ENCODE assay signal across 1 cellular context in the genomic region with DNA sequence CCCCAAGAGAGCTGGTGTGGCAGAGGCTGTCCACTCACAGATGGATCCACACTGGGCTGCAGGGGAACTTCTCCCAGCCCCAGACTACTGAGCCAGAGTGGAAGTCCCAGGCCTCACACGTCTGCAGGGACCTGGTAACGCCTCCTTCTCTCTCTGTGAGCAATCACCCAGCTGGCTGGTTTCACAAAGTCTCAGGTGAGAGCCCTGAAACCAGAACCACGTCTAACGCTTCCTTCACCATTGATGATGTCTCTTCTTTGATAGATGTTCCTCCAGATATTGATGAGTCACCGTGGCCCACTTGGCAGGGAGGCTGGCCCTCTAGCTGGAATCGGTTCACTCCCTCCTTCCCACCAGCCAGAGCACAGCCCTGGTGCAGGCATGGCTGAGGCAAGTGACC.
TF ChIP-seq lines count a peak whose summit lies in the region.

No MANE protein-coding gene starts in this region.

TF ChIP-seq in A549, 52 proteins besides CTCF, POLR2A, EP300 and RAD21:
- TF ChIP-seq NFE2L2 (conservative IDR thresholded peaks at IDR 0.05; ENCODE audit: low read length): 0 out of 2 replicates have a peak, but pooled peaks have one; percentile 17
